Comparison of ENCODE assay signal across 11 cellular contexts in genomic region chr2:28648671-28649395, GRCh38.
A peak's percentile ranks its signal among the peaks of the same experiment; 100 is the strongest.
DNase-seq lines count a peak whose midpoint lies in the region; ATAC-seq and TF ChIP-seq lines count a peak whose summit lies in the region.
"Had no signal": no experiment of that assay in that cellular context is flagged by ENCODE, and none has a peak within 500 bp of the region (broad histone marks: within the 10 kb centered on the region; RNA-seq: fewer than 3 reads in every experiment).

No MANE protein-coding gene starts in this region.

- H3K4me1 Mint-ChIP-seq in Calu3 (ENCODE audit: low read depth, unreplicated experiment), result peaks cover 59% of the 10 kb centered on the region
- peaks cover 28% of the 10 kb centered on the region for H3K4me1 Mint-ChIP-seq in stimulated activated effector memory CD8-positive, alpha-beta T cell treated with anti-CD3 and anti-CD28 coated beads, Interleukin-12 subunit alpha, Interleukin-12 subunit beta, amount 100 ng/mL, for 72 hours

- H3K27ac ChIP-seq in RWPE1 (peak overlapping the region; percentile 73), esophagus muscularis mucosa (replicated peaks in 1 of 4) (peak overlapping the region; percentile 92 to 98 (median 96))
- H3K27ac ChIP-seq: parathyroid adenoma had no signal

- 66% methylated on average over 4 of the region's 4 CpGs for WGBS in esophagus muscularis mucosa

- no peaks in the 10 kb centered on the region for H3K36me3 ChIP-seq in esophagus muscularis mucosa

- POLR2A ChIA-PET in RWPE1 (lab: Yijun Ruan, JAX; ENCODE audit: low non-redundant PET), result no interaction called here

- DNase-seq in Calu3 (no peak), RWPE1 (ENCODE audit: low spot score) (no peak), esophagus muscularis mucosa (ENCODE audit: extremely low spot score) (no peak), NCI-H446 (lab: John Stamatoyannopoulos, UW) (no peak), SHP77 (lab: John Stamatoyannopoulos, UW) (no peak)
- no peak for DNase-seq in stimulated activated effector memory CD8-positive, alpha-beta T cell treated with anti-CD3 and anti-CD28 coated beads, Interleukin-12 subunit alpha, Interleukin-12 subunit beta, amount 100 ng/mL, for 72 hours (ENCODE audit: low spot score in 2 of 2)
- DNase-seq: mesendoderm, NCI-H2029 had no signal

- no peak overlapping the region for H3K4me3 ChIP-seq in esophagus muscularis mucosa

- intact Hi-C loops in Calu3 (cut with micrococcal nuclease; ENCODE audit: unreplicated experiment) (no loop called here), esophagus muscularis mucosa (cut with DNase I) (no loop called here)

- ATAC-seq in stimulated activated effector memory CD8-positive, alpha-beta T cell treated with anti-CD3 and anti-CD28 coated beads, Interleukin-12 subunit alpha, Interleukin-12 subunit beta, amount 100 ng/mL, for 72 hours, result no peak
- no peak for ATAC-seq in GM21526 (IDR thresholded peaks at IDR 0.05; ENCODE audit: low FRiP score, unreplicated experiment)

- no TSS peak for BruUV-seq in Calu3 (replicated peaks; lab: Mats Ljungman, UMichigan)

- no peak for TF ChIP-seq CTCF in Calu3 (IDR thresholded peaks at IDR 0.05; ENCODE audit: unreplicated experiment)
- TF ChIP-seq CTCF in RWPE1 (conservative IDR thresholded peaks at IDR 0.05; ENCODE audit: low read depth), result no peak
- no peak for TF ChIP-seq CTCF in esophagus muscularis mucosa (IDR thresholded peaks at IDR 0.05)

- TF ChIP-seq EP300 in esophagus muscularis mucosa (IDR thresholded peaks at IDR 0.05), result no peak

- H3K9me3 Mint-ChIP-seq in Calu3 (ENCODE audit: low read depth, unreplicated experiment), result no peaks in the 10 kb centered on the region
- no peaks in the 10 kb centered on the region for H3K9me3 Mint-ChIP-seq in stimulated activated effector memory CD8-positive, alpha-beta T cell treated with anti-CD3 and anti-CD28 coated beads, Interleukin-12 subunit alpha, Interleukin-12 subunit beta, amount 100 ng/mL, for 72 hours
- H3K9me3 Mint-ChIP-seq: central memory CD8-positive, alpha-beta T cell had no signal

- no peaks in the 10 kb centered on the region for H3K27me3 Mint-ChIP-seq in Calu3 (ENCODE audit: unreplicated experiment)
- H3K27me3 Mint-ChIP-seq: central memory CD8-positive, alpha-beta T cell had no signal

- H3K9me3 ChIP-seq in esophagus muscularis mucosa, result no peaks in the 10 kb centered on the region

- H3K27ac Mint-ChIP-seq in Calu3 (ENCODE audit: unreplicated experiment), result peak overlapping the region; percentile 90
- peak overlapping the region; percentile 92 for H3K27ac Mint-ChIP-seq in stimulated activated effector memory CD8-positive, alpha-beta T cell treated with anti-CD3 and anti-CD28 coated beads, Interleukin-12 subunit alpha, Interleukin-12 subunit beta, amount 100 ng/mL, for 72 hours

- TF ChIP-seq POLR2A in esophagus muscularis mucosa (IDR thresholded peaks at IDR 0.05; ENCODE audit: low read depth), result no peak

- no peaks in the 10 kb centered on the region for H3K27me3 ChIP-seq in esophagus muscularis mucosa

- peak overlapping the region; percentile 38 for H3K4me3 Mint-ChIP-seq in Calu3 (ENCODE audit: low read depth, unreplicated experiment)
- H3K4me3 Mint-ChIP-seq in stimulated activated effector memory CD8-positive, alpha-beta T cell treated with anti-CD3 and anti-CD28 coated beads, Interleukin-12 subunit alpha, Interleukin-12 subunit beta, amount 100 ng/mL, for 72 hours, result peak overlapping the region; percentile 53
- H3K4me3 Mint-ChIP-seq: central memory CD8-positive, alpha-beta T cell had no signal

- H3K4me1 ChIP-seq in esophagus muscularis mucosa, result peaks cover 11 to 83% (median 72%) of the 10 kb centered on the region in 4 donors
- H3K4me1 ChIP-seq: parathyroid adenoma had no signal

- CTCF ChIA-PET in Calu3 (lab: Charles Lee), result no interaction called here
- CTCF ChIA-PET in RWPE1 (lab: Yijun Ruan, JAX), result no interaction called here

- peaks cover 8% of the 10 kb centered on the region for H3K36me3 Mint-ChIP-seq in Calu3 (ENCODE audit: insufficient read depth, unreplicated experiment)
- no peaks in the 10 kb centered on the region for H3K36me3 Mint-ChIP-seq in stimulated activated effector memory CD8-positive, alpha-beta T cell treated with anti-CD3 and anti-CD28 coated beads, Interleukin-12 subunit alpha, Interleukin-12 subunit beta, amount 100 ng/mL, for 72 hours
